17 cellular contexts compared by ENCODE assay signal in genomic region chr19:1085676-1086442, GRCh38. TPM values are rescaled to one million over a fixed set of nuclear protein-coding genes. Genes with fewer than 3 reads are reported as not detected.
DNase-seq lines count a peak whose midpoint lies in the region; ATAC-seq and TF ChIP-seq lines count a peak whose summit lies in the region.
"Had no signal": no experiment of that assay in that cellular context is flagged by ENCODE, and none has a peak within 500 bp of the region (broad histone marks: within the 10 kb centered on the region; RNA-seq: fewer than 3 reads in every experiment).

No MANE protein-coding gene starts in this region.

- RAD21 ChIA-PET in HCT116 (lab: Charles Lee; ENCODE audit: low non-redundant PET in 1 of 2, low total read pairs in 2 of 2, uncharacterized antibody in 2 of 2, unreplicated experiment in 2 of 2), result no interaction called here

- H3K27ac Mint-ChIP-seq in activated CD4-positive, alpha-beta T cell treated with anti-CD3 and anti-CD28 coated beads, Interleukin-2, amount 10 ng/mL, durations not matched to agents 7 days and 5 days, result peak overlapping the region; percentile 73
- peak overlapping the region; percentile 69 for H3K27ac Mint-ChIP-seq in activated T-helper 2 cell treated with anti-CD3 and anti-CD28 coated beads, Interferon-gamma antibody, Interleukin-2, Interleukin-4, amounts not matched to agents 10 μg/mL and 5 μg/mL and 100 μg/mL, durations not matched to agents 14 hours and 24 hours and 36 hours
- no peak overlapping the region for H3K27ac Mint-ChIP-seq in neural crest cell (ENCODE audit: unreplicated experiment)

- H3K79me2 ChIP-seq in HCT116 (ENCODE audit: insufficient read depth, low read length), result peaks cover 3% of the 10 kb centered on the region; the same call in 1 of the 2 replicates
- H3K79me2 ChIP-seq: parathyroid adenoma had no signal

- H3K9ac ChIP-seq in HCT116 (ENCODE audit: low read length), result no peak overlapping the region
- H3K9ac ChIP-seq: GM23248, parathyroid adenoma had no signal

- H3K27ac ChIP-seq in HCT116 (ENCODE audit: low read depth, low read length) (peak overlapping the region; percentile 26; the same call in 1 of the 2 replicates), esophagus squamous epithelium (peak overlapping the region in 1 of 4 donors; percentile 22), ascending aorta (no peak overlapping the region)
- H3K27ac ChIP-seq: brain microvascular endothelial cell, GM23248, parathyroid adenoma, testis, VCaP had no signal

- TF ChIP-seq POLR2A in HCT116 (IDR thresholded peaks at IDR 0.05; ENCODE audit: borderline replicate concordance, extremely low read depth, insufficient read depth, insufficient read length) (no peak), esophagus squamous epithelium (IDR thresholded peaks at IDR 0.05) (no peak)

- H3K4me1 ChIP-seq in HCT116 (ENCODE audit: control insufficient read depth in 1 of 2, insufficient read depth in 2 of 2, low read length in 2 of 2) (peaks cover 4 to 18% of the 10 kb centered on the region in 2 experiments), esophagus squamous epithelium (peaks cover 15 to 89% (median 27%) of the 10 kb centered on the region in 3 donors), ascending aorta (peaks cover 0 to 3% of the 10 kb centered on the region in 2 donors)
- H3K4me1 ChIP-seq: parathyroid adenoma, testis had no signal

- H3K9me2 ChIP-seq in HCT116 (ENCODE audit: insufficient read depth), result no peaks in the 10 kb centered on the region

- TF ChIP-seq CTCF in HCT116 (IDR thresholded peaks at IDR 0.05 in 2 of 3, conservative IDR thresholded peaks at IDR 0.05 in 1 of 3; ENCODE audit: borderline replicate concordance in 1 of 3, insufficient read depth in 1 of 3, low read depth in 2 of 3, low read length in 2 of 3) (no peak), neural crest cell (conservative IDR thresholded peaks at IDR 0.05) (no peak), esophagus squamous epithelium (IDR thresholded peaks at IDR 0.05) (no peak), ascending aorta (IDR thresholded peaks at IDR 0.05) (no peak)

- no peak for DNase-seq in activated CD4-positive, alpha-beta T cell treated with anti-CD3 and anti-CD28 coated beads, Interleukin-2, amount 10 ng/mL, durations not matched to agents 7 days and 5 days
- DNase-seq in activated CD4-positive, alpha-beta T cell treated with anti-CD3 and anti-CD28 coated beads, Interleukin-2, amount 50 U/mL, for 1 hour, result no peak
- DNase-seq in HCT116 (ENCODE audit: low read depth, low spot score) (no peak), neural crest cell (ENCODE audit: low read depth, low spot score) (no peak), esophagus squamous epithelium (lab: John Stamatoyannopoulos, UW) (no peak), ascending aorta (ENCODE audit: low spot score in 2 of 2) (no peak), NCI-H1436 treated with DMSO at 0.1 percent for 48 hours (lab: John Stamatoyannopoulos, UW) (no peak)
- DNase-seq in activated T-helper 2 cell treated with anti-CD3 and anti-CD28 coated beads, Interferon-gamma antibody, Interleukin-2, Interleukin-4, amounts not matched to agents 10 μg/mL and 5 μg/mL and 100 μg/mL, durations not matched to agents 14 hours and 24 hours and 36 hours (ENCODE audit: low spot score), result no peak
- DNase-seq: brain microvascular endothelial cell, GM23248, Karpas-422, NCI-H2029 treated with DMSO at 0.1 percent for 48 hours, SHP77 treated with DMSO at 0.1 percent for 48 hours, testis had no signal

- peak overlapping the region; percentile 34 for H3K4me3 Mint-ChIP-seq in activated CD4-positive, alpha-beta T cell treated with anti-CD3 and anti-CD28 coated beads, Interleukin-2, amount 10 ng/mL, durations not matched to agents 7 days and 5 days
- no peak overlapping the region for H3K4me3 Mint-ChIP-seq in activated T-helper 2 cell treated with anti-CD3 and anti-CD28 coated beads, Interferon-gamma antibody, Interleukin-2, Interleukin-4, amounts not matched to agents 10 μg/mL and 5 μg/mL and 100 μg/mL, durations not matched to agents 14 hours and 24 hours and 36 hours (ENCODE audit: low read depth)
- peak overlapping the region; percentile 26 for H3K4me3 Mint-ChIP-seq in neural crest cell

- H3K4me1 Mint-ChIP-seq in activated CD4-positive, alpha-beta T cell treated with anti-CD3 and anti-CD28 coated beads, Interleukin-2, amount 10 ng/mL, durations not matched to agents 7 days and 5 days, result peaks cover 62% of the 10 kb centered on the region
- H3K4me1 Mint-ChIP-seq in activated T-helper 2 cell treated with anti-CD3 and anti-CD28 coated beads, Interferon-gamma antibody, Interleukin-2, Interleukin-4, amounts not matched to agents 10 μg/mL and 5 μg/mL and 100 μg/mL, durations not matched to agents 14 hours and 24 hours and 36 hours (ENCODE audit: low read depth), result peaks cover 12% of the 10 kb centered on the region
- H3K4me1 Mint-ChIP-seq in neural crest cell, result peaks cover 3% of the 10 kb centered on the region

- POLR2A ChIA-PET in activated CD4-positive, alpha-beta T cell treated with anti-CD3 and anti-CD28 coated beads, Interleukin-2, amount 10 ng/mL, durations not matched to agents 7 days and 5 days (lab: Charles Lee), result interaction anchor here (0.8 kb wide), 1 partner anchor 19 kb away, joined by 3 read pairs; the partner anchor contains the start of gene ARHGAP45
- POLR2A ChIA-PET in HCT116 (lab: Charles Lee), result no interaction called here

- no peaks in the 10 kb centered on the region for H3K9me3 ChIP-seq in HCT116 (ENCODE audit: control insufficient read depth in 1 of 2, insufficient read depth in 1 of 2, low read depth in 1 of 2, low read length in 2 of 2)
- H3K9me3 ChIP-seq in esophagus squamous epithelium, result no peaks in the 10 kb centered on the region
- no peaks in the 10 kb centered on the region for H3K9me3 ChIP-seq in ascending aorta
- H3K9me3 ChIP-seq: gastroesophageal sphincter, testis had no signal

- 45 to 72% methylated on average over 2 to 7 of the region's 38 CpGs for WGBS in esophagus squamous epithelium, 2 donors

- no peak overlapping the region for H3K4me2 ChIP-seq in HCT116 (ENCODE audit: low read length)

- ATAC-seq in HCT116, result no peak
- ATAC-seq: gastroesophageal sphincter had no signal

- H3K36me3 Mint-ChIP-seq in activated CD4-positive, alpha-beta T cell treated with anti-CD3 and anti-CD28 coated beads, Interleukin-2, amount 10 ng/mL, durations not matched to agents 7 days and 5 days (ENCODE audit: low read depth), result peaks cover 53% of the 10 kb centered on the region
- H3K36me3 Mint-ChIP-seq in activated T-helper 2 cell treated with anti-CD3 and anti-CD28 coated beads, Interferon-gamma antibody, Interleukin-2, Interleukin-4, amounts not matched to agents 10 μg/mL and 5 μg/mL and 100 μg/mL, durations not matched to agents 14 hours and 24 hours and 36 hours (ENCODE audit: low read depth), result peaks cover 63% of the 10 kb centered on the region
- peaks cover 3% of the 10 kb centered on the region for H3K36me3 Mint-ChIP-seq in neural crest cell (ENCODE audit: low read depth)

- H3K4me3 ChIP-seq in HCT116 (replicated peaks in 1 of 2; ENCODE audit: low read depth in 1 of 2, low read length in 2 of 2) (no peak overlapping the region), esophagus squamous epithelium (no peak overlapping the region), ascending aorta (no peak overlapping the region)
- H3K4me3 ChIP-seq: gastroesophageal sphincter, GM23248, testis had no signal

- H2AFZ ChIP-seq in HCT116 (ENCODE audit: low read depth, low read length, poor library complexity, severe bottlenecking), result no peak overlapping the region
- H2AFZ ChIP-seq: GM23248, parathyroid adenoma had no signal

- TF ChIP-seq RAD21 in HCT116 (IDR thresholded peaks at IDR 0.05; ENCODE audit: low read depth), result no peak

- BruUV-seq in HCT116 (replicated peaks; lab: Mats Ljungman, UMichigan), result no TSS peak

- H3K36me3 ChIP-seq in HCT116 (ENCODE audit: control insufficient read depth in 1 of 2, insufficient read depth in 2 of 2, low read length in 2 of 2), result peaks cover 9 to 25% of the 10 kb centered on the region in 2 experiments; a peak in 3 of 4 replicates
- peaks cover 12 to 53% (median 24%) of the 10 kb centered on the region in 3 donors for H3K36me3 ChIP-seq in esophagus squamous epithelium
- peaks cover 20 to 41% of the 10 kb centered on the region in 2 donors for H3K36me3 ChIP-seq in ascending aorta

- H4K20me1 ChIP-seq in HCT116 (ENCODE audit: insufficient read depth), result no peaks in the 10 kb centered on the region

- intact Hi-C loops in HCT116 (cut with micrococcal nuclease), result no loop called here
- intact Hi-C loops in activated T-helper 2 cell treated with anti-CD3 and anti-CD28 coated beads, Interferon-gamma antibody, Interleukin-2, Interleukin-4, amounts not matched to agents 10 μg/mL and 5 μg/mL and 100 μg/mL, durations not matched to agents 14 hours and 24 hours and 36 hours (cut with micrococcal nuclease), result loop anchor here (10.0 kb wide), 1 partner anchor 161 kb away; the partner anchor contains the start of gene ARID3A
- intact Hi-C loops in esophagus squamous epithelium (cut with DNase I), result no loop called here
- intact Hi-C loops in ascending aorta (cut with DNase I), result no loop called here

- H3K27me3 ChIP-seq in HCT116 (ENCODE audit: insufficient read depth, low read length) (no peaks in the 10 kb centered on the region), esophagus squamous epithelium (peaks cover 0 to 4% (median 0%) of the 10 kb centered on the region in 4 donors), ascending aorta (no peaks in the 10 kb centered on the region)
- H3K27me3 ChIP-seq: brain microvascular endothelial cell, testis had no signal

- no peaks in the 10 kb centered on the region for H3K9me3 Mint-ChIP-seq in activated CD4-positive, alpha-beta T cell treated with anti-CD3 and anti-CD28 coated beads, Interleukin-2, amount 10 ng/mL, durations not matched to agents 7 days and 5 days
- H3K9me3 Mint-ChIP-seq in activated T-helper 2 cell treated with anti-CD3 and anti-CD28 coated beads, Interferon-gamma antibody, Interleukin-2, Interleukin-4, amounts not matched to agents 10 μg/mL and 5 μg/mL and 100 μg/mL, durations not matched to agents 14 hours and 24 hours and 36 hours, result no peaks in the 10 kb centered on the region
- H3K9me3 Mint-ChIP-seq in neural crest cell, result no peaks in the 10 kb centered on the region

- CTCF ChIA-PET in activated CD4-positive, alpha-beta T cell treated with anti-CD3 and anti-CD28 coated beads, Interleukin-2, amount 10 ng/mL, durations not matched to agents 7 days and 5 days (lab: Charles Lee), result interaction anchor here (0.9 to 1.5 kb wide), 6 partner anchors 8 to 158 kb away, joined by 3 to 8 read pairs (median 5); partner anchors contain the start of gene ARHGAP45
- CTCF ChIA-PET in HCT116 (lab: Charles Lee), result no interaction called here

- no peaks in the 10 kb centered on the region for H3K27me3 Mint-ChIP-seq in activated CD4-positive, alpha-beta T cell treated with anti-CD3 and anti-CD28 coated beads, Interleukin-2, amount 10 ng/mL, durations not matched to agents 7 days and 5 days
- H3K27me3 Mint-ChIP-seq in activated T-helper 2 cell treated with anti-CD3 and anti-CD28 coated beads, Interferon-gamma antibody, Interleukin-2, Interleukin-4, amounts not matched to agents 10 μg/mL and 5 μg/mL and 100 μg/mL, durations not matched to agents 14 hours and 24 hours and 36 hours (ENCODE audit: low read depth), result no peaks in the 10 kb centered on the region
- peaks cover 9% of the 10 kb centered on the region for H3K27me3 Mint-ChIP-seq in neural crest cell (ENCODE audit: low read depth)

RNA-seq across cellular contexts. Expression of gene POLR2E, which starts 9.3 kb away (rescaled TPM):
- total RNA-seq in activated CD4-positive, alpha-beta T cell treated with anti-CD3 and anti-CD28 coated beads, Interleukin-2, amount 10 ng/mL, durations not matched to agents 7 days and 5 days, result 100 to 1,000 TPM; 120 to 133 TPM
- total RNA-seq in HCT116 (2021; ENCODE audit: unreplicated experiment), result 281 TPM
- 280 and 302 TPM in 2 replicates for polyA plus RNA-seq in HCT116 (2012)
- 260 and 272 TPM in 2 replicates for total RNA-seq in activated T-helper 2 cell treated with anti-CD3 and anti-CD28 coated beads, Interferon-gamma antibody, Interleukin-2, Interleukin-4, amounts not matched to agents 10 μg/mL and 5 μg/mL and 100 μg/mL, durations not matched to agents 14 hours and 24 hours and 36 hours
- total RNA-seq in neural crest cell, result 256 and 257 TPM in 2 replicates
- 100 to 1,000 TPM; 113 to 198 (median 166) TPM for total RNA-seq in esophagus squamous epithelium
- 72.1 TPM for total RNA-seq in ascending aorta

RNA-seq across cellular contexts. Expression of gene GPX4, which starts 17.9 kb away (rescaled TPM):
- total RNA-seq in activated CD4-positive, alpha-beta T cell treated with anti-CD3 and anti-CD28 coated beads, Interleukin-2, amount 10 ng/mL, durations not matched to agents 7 days and 5 days, result 100 to 1,000 TPM; 106 to 114 TPM
- total RNA-seq in HCT116 (2021; ENCODE audit: unreplicated experiment) (481 TPM), neural crest cell (300 and 313 TPM in 2 replicates), esophagus squamous epithelium (100 to 1,000 TPM; 108 to 405 (median 244) TPM), ascending aorta (348 TPM)
- polyA plus RNA-seq in HCT116 (2012), result 810 and 823 TPM in 2 replicates
- total RNA-seq in activated T-helper 2 cell treated with anti-CD3 and anti-CD28 coated beads, Interferon-gamma antibody, Interleukin-2, Interleukin-4, amounts not matched to agents 10 μg/mL and 5 μg/mL and 100 μg/mL, durations not matched to agents 14 hours and 24 hours and 36 hours, result 257 TPM in 2 replicates

RNA-seq across cellular contexts. Expression of gene ARHGAP45, which starts 18.9 kb away (rescaled TPM):
- total RNA-seq in activated CD4-positive, alpha-beta T cell treated with anti-CD3 and anti-CD28 coated beads, Interleukin-2, amount 10 ng/mL, durations not matched to agents 7 days and 5 days, result 100 to 1,000 TPM; 487 to 570 TPM
- 30.4 TPM for total RNA-seq in HCT116 (2021; ENCODE audit: unreplicated experiment)
- 26.5 and 29.8 TPM in 2 replicates for polyA plus RNA-seq in HCT116 (2012)
- 158 TPM in 2 replicates for total RNA-seq in activated T-helper 2 cell treated with anti-CD3 and anti-CD28 coated beads, Interferon-gamma antibody, Interleukin-2, Interleukin-4, amounts not matched to agents 10 μg/mL and 5 μg/mL and 100 μg/mL, durations not matched to agents 14 hours and 24 hours and 36 hours
- total RNA-seq in neural crest cell, result 1.6 and 1.7 TPM in 2 replicates
- total RNA-seq in esophagus squamous epithelium, result 10 to 100 TPM in 3 of 4 donors, 1 to 10 TPM in 1; 8.2 to 39.3 (median 12.5) TPM
- 66.5 TPM for total RNA-seq in ascending aorta

RNA-seq across cellular contexts. Expression of gene ABCA7, which starts 46.0 kb away (rescaled TPM):
- 10 to 100 TPM; 75.9 to 87.5 TPM for total RNA-seq in activated CD4-positive, alpha-beta T cell treated with anti-CD3 and anti-CD28 coated beads, Interleukin-2, amount 10 ng/mL, durations not matched to agents 7 days and 5 days
- 91.4 TPM for total RNA-seq in HCT116 (2021; ENCODE audit: unreplicated experiment)
- polyA plus RNA-seq in HCT116 (2012), result 59.2 and 65.7 TPM in 2 replicates
- total RNA-seq in activated T-helper 2 cell treated with anti-CD3 and anti-CD28 coated beads, Interferon-gamma antibody, Interleukin-2, Interleukin-4, amounts not matched to agents 10 μg/mL and 5 μg/mL and 100 μg/mL, durations not matched to agents 14 hours and 24 hours and 36 hours, result 17.2 and 19.6 TPM in 2 replicates
- total RNA-seq in neural crest cell, result 12.8 and 16.3 TPM in 2 replicates
- total RNA-seq in esophagus squamous epithelium, result 10 to 100 TPM; 12.6 to 24.4 (median 18.7) TPM
- 96.6 TPM for total RNA-seq in ascending aorta

RNA-seq across cellular contexts. Expression of gene CNN2, which starts 59.5 kb away (rescaled TPM):
- 100 to 1,000 TPM; 558 to 580 TPM for total RNA-seq in activated CD4-positive, alpha-beta T cell treated with anti-CD3 and anti-CD28 coated beads, Interleukin-2, amount 10 ng/mL, durations not matched to agents 7 days and 5 days
- total RNA-seq in HCT116 (2021; ENCODE audit: unreplicated experiment) (212 TPM), neural crest cell (140 and 141 TPM in 2 replicates), esophagus squamous epithelium (100 to 1,000 TPM in 2 of 4 donors, 10 to 100 TPM in 2; 79.0 to 125 (median 105) TPM), ascending aorta (79.1 TPM)
- 140 and 171 TPM in 2 replicates for polyA plus RNA-seq in HCT116 (2012)
- total RNA-seq in activated T-helper 2 cell treated with anti-CD3 and anti-CD28 coated beads, Interferon-gamma antibody, Interleukin-2, Interleukin-4, amounts not matched to agents 10 μg/mL and 5 μg/mL and 100 μg/mL, durations not matched to agents 14 hours and 24 hours and 36 hours, result 160 and 163 TPM in 2 replicates
